25 cellular contexts compared by ENCODE assay signal in the genomic region with DNA sequence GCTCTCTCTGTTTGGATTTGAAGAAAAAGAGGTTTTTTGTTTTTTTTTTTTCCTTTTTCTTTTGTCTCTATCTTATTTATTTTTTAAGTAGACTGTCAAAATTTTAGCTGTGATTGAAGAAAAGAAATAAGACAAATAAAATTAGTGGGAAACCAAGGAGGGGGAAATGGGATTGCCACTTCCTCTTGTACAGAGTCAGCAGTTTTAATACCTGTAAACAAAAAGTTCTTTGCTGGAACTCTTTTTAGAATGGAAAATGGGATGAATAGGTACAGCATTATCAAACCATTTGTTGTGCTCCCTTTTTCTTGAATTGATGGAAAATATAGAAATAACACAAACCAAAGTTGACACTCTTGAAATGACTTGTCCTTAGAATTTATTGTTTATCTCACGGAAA.
"Had no signal": no experiment of that assay in that cellular context is flagged by ENCODE, and none has a peak within 500 bp of the region (broad histone marks: within the 10 kb centered on the region; RNA-seq: fewer than 3 reads in every experiment).

No MANE protein-coding gene starts in this region.

- H3K36me3 ChIP-seq: left ventricle myocardium inferior, pancreas, prostate gland, sigmoid colon, spleen, suprapubic skin, thoracic aorta, tibial artery, upper lobe of right lung had no signal

- FAIRE-seq: pancreas, small intestine, urothelium cell line had no signal

- H3K27ac ChIP-seq: left ventricle myocardium inferior, pancreas, sigmoid colon, spleen, suprapubic skin, tibial artery, upper lobe of right lung had no signal

- H3K4me2 ChIP-seq: hepatocyte had no signal

- ATAC-seq: mucosa of descending colon; naive thymus-derived CD4-positive, alpha-beta T cell; natural killer cell treated with Interleukin-12 subunit alpha and Interleukin-12 subunit beta and Interleukin-15 and Interleukin-18, amount 100 ng/mL, for 72 hours; pancreas; right cardiac atrium; stimulated activated effector memory CD8-positive, alpha-beta T cell treated with anti-CD3 and anti-CD28 coated beads, Interleukin-12 subunit alpha, Interleukin-12 subunit beta, amount 100 ng/mL, for 72 hours; upper lobe of right lung had no signal

- H3K79me2 ChIP-seq: hepatocyte had no signal

- H3K4me3 ChIP-seq: hepatocyte, left ventricle myocardium inferior, lung, mucosa of descending colon, pancreas, prostate gland, sigmoid colon, spleen, suprapubic skin, thoracic aorta, tibial artery, upper lobe of right lung had no signal

- H3K9me3 ChIP-seq: left ventricle myocardium inferior, mucosa of descending colon, pancreas, prostate gland, sigmoid colon, spleen, suprapubic skin, thoracic aorta, tibial artery, upper lobe of right lung had no signal

- DNase-seq: islet precursor cell; left ventricle myocardium inferior; mucosa of descending colon; naive thymus-derived CD4-positive, alpha-beta T cell; nucleus accumbens; pancreas; posterior cingulate gyrus; retina; right cardiac atrium; sigmoid colon; small intestine; spleen; stimulated activated CD4-positive, alpha-beta T cell treated with anti-CD3 and anti-CD28 coated beads, Interleukin-4, amount 100 ng/mL, for 24 hours; stimulated activated naive CD4-positive, alpha-beta T cell; tibial artery; trophoblast cell; upper lobe of right lung had no signal

- H3K4me1 ChIP-seq: left ventricle myocardium inferior, prostate gland, spleen, suprapubic skin, tibial artery, upper lobe of right lung had no signal

- H2AFZ ChIP-seq: hepatocyte had no signal

- H3K27me3 ChIP-seq: hepatocyte, pancreas, sigmoid colon, spleen, suprapubic skin, tibial artery, upper lobe of right lung had no signal
